1 cellular context compared by ENCODE assay signal in the genomic region with DNA sequence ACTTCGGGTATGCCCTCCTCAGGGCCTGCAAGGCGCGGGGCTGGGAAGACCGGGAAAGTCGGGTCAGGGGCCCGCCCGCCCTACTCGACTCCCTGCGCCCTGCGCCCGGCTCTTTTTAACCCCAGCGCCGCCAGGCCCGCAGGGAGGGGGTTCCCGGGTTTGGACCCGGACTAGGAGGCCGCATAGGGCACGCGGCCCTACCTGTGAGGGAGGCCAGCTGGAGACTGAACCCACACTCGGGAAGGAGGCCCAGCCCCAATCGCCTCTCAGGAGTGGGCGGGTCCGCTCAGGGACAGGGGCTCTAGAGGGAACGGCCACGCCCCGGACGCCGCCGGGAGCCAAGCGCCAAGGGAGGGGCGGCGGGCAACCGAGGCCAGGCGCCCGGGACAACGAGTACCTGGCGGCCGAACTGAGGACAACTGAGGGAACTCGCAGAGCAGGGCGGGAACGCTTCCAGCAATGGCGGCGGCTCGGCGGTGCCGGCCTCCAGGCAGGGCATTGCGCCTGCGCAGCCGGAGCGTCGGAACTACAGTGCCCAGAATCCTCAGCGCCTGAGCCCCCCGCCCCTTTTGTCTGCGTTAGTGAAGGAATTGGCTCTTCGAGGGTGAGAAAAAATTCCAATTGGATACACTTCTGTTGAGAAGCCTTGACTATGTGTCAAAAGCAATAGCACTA.
TF ChIP-seq lines count a peak whose summit lies in the region.

Gene ZNF624, minus strand, starts transcription at position 484 of the 675 bp plus-strand sequence.

TF ChIP-seq in HEK293, 187 proteins besides CTCF, POLR2A, EP300 and RAD21 (continued from another document and continues in another):
- TF ChIP-seq WT1 (tag by site-specific recombination; IDR thresholded peaks at IDR 0.05) (peak; percentile 37), ZNF501 (tag by site-specific recombination; IDR thresholded peaks at IDR 0.05) (no peak; the same call in 1 of the 2 replicates), ZNF837 (tag by site-specific recombination; IDR thresholded peaks at IDR 0.05) (no peak), ZNF830 (tag by site-specific recombination; IDR thresholded peaks at IDR 0.05; ENCODE audit: low read depth) (no peak), ZNF701 (tag by site-specific recombination; IDR thresholded peaks at IDR 0.05) (no peak), ZNF239 (tag by site-specific recombination; IDR thresholded peaks at IDR 0.05) (no peak), ZNF157 (tag by site-specific recombination; IDR thresholded peaks at IDR 0.05) (no peak), YY1 (tag by site-specific recombination; IDR thresholded peaks at IDR 0.05) (peak; percentile 90), ZNF341 (tag by site-specific recombination; IDR thresholded peaks at IDR 0.05; ENCODE audit: low read depth) (peak; percentile 42), ZNF610 (tag by site-specific recombination; IDR thresholded peaks at IDR 0.05; ENCODE audit: borderline replicate concordance) (0 out of 2 replicates have a peak, but pooled peaks have one; percentile 22), ZNF426 (tag by site-specific recombination; IDR thresholded peaks at IDR 0.05) (no peak), ZNF645 (tag by site-specific recombination; IDR thresholded peaks at IDR 0.05) (no peak), ZNF560 (tag by site-specific recombination; IDR thresholded peaks at IDR 0.05; ENCODE audit: borderline replicate concordance) (peak; percentile 17; the same call in 1 of the 2 replicates), KLF10 (tag by site-specific recombination; IDR thresholded peaks at IDR 0.05) (peak; percentile 51; the same call in 1 of the 2 replicates), YY2 (tag by site-specific recombination; IDR thresholded peaks at IDR 0.05) (peak; percentile 87), OVOL3 (tag by site-specific recombination; IDR thresholded peaks at IDR 0.05) (no peak), ZNF510 (tag by site-specific recombination; IDR thresholded peaks at IDR 0.05; ENCODE audit: insufficient replicate concordance) (no peak), PRDM6 (tag by site-specific recombination; IDR thresholded peaks at IDR 0.05) (no peak), ZNF664 (tag by site-specific recombination; IDR thresholded peaks at IDR 0.05) (no peak), HOXD13 (CRISPR knock-in tag; IDR thresholded peaks at IDR 0.05; ENCODE audit: borderline replicate concordance) (no peak), ZNF2 (tag by site-specific recombination; IDR thresholded peaks at IDR 0.05) (peak; percentile 77), ZNF629 (tag by site-specific recombination; IDR thresholded peaks at IDR 0.05) (peak; percentile 32; the same call in 1 of the 2 replicates), ZNF155 (tag by site-specific recombination; IDR thresholded peaks at IDR 0.05) (no peak), ZIC2 (tag by site-specific recombination; IDR thresholded peaks at IDR 0.05) (peak; percentile 75), ZNF280C (tag by site-specific recombination; IDR thresholded peaks at IDR 0.05) (no peak), ZNF266 (tag by site-specific recombination; IDR thresholded peaks at IDR 0.05; ENCODE audit: low read depth) (no peak), ZNF747 (tag by site-specific recombination; IDR thresholded peaks at IDR 0.05) (no peak), ZXDB (tag by site-specific recombination; IDR thresholded peaks at IDR 0.05) (peak; percentile 86), ZNF23 (tag by site-specific recombination; IDR thresholded peaks at IDR 0.05; ENCODE audit: borderline replicate concordance) (no peak), ZNF24 (tag by site-specific recombination; IDR thresholded peaks at IDR 0.05) (peak; percentile 47), KLF1 (tag by site-specific recombination; IDR thresholded peaks at IDR 0.05) (peak; percentile 90), ZNF394 (tag by site-specific recombination; IDR thresholded peaks at IDR 0.05; ENCODE audit: borderline replicate concordance) (0 out of 2 replicates have a peak, but pooled peaks have one; percentile 13), ZBTB17 (tag by site-specific recombination; IDR thresholded peaks at IDR 0.05) (peak; percentile 90), MZF1 (tag by site-specific recombination; IDR thresholded peaks at IDR 0.05; ENCODE audit: borderline replicate concordance) (no peak), ZNF670 (tag by site-specific recombination; IDR thresholded peaks at IDR 0.05; ENCODE audit: low read depth) (no peak), ZSCAN23 (tag by site-specific recombination; IDR thresholded peaks at IDR 0.05) (no peak), ZNF433 (tag by site-specific recombination; IDR thresholded peaks at IDR 0.05; ENCODE audit: low read depth) (no peak), BCL6B (tag by site-specific recombination; IDR thresholded peaks at IDR 0.05) (no peak), ZBTB8A (tag by site-specific recombination; IDR thresholded peaks at IDR 0.05) (peak; percentile 93), OSR2 (tag by site-specific recombination; IDR thresholded peaks at IDR 0.05) (no peak), IKZF3 (tag by site-specific recombination; IDR thresholded peaks at IDR 0.05) (peak; percentile 30; the same call in 1 of the 2 replicates), FEZF1 (tag by site-specific recombination; IDR thresholded peaks at IDR 0.05) (no peak), SCRT2 (tag by site-specific recombination; IDR thresholded peaks at IDR 0.05) (no peak)
- TF ChIP-seq, protein P1, sequence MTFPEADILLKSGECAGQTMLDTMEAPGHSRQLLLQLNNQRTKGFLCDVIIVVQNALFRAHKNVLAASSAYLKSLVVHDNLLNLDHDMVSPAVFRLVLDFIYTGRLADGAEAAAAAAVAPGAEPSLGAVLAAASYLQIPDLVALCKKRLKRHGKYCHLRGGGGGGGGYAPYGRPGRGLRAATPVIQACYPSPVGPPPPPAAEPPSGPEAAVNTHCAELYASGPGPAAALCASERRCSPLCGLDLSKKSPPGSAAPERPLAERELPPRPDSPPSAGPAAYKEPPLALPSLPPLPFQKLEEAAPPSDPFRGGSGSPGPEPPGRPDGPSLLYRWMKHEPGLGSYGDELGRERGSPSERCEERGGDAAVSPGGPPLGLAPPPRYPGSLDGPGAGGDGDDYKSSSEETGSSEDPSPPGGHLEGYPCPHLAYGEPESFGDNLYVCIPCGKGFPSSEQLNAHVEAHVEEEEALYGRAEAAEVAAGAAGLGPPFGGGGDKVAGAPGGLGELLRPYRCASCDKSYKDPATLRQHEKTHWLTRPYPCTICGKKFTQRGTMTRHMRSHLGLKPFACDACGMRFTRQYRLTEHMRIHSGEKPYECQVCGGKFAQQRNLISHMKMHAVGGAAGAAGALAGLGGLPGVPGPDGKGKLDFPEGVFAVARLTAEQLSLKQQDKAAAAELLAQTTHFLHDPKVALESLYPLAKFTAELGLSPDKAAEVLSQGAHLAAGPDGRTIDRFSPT (tag by site-specific recombination; IDR thresholded peaks at IDR 0.05): peak; percentile 63; the same call in 1 of the 2 replicates
- TF ChIP-seq, protein P2, sequence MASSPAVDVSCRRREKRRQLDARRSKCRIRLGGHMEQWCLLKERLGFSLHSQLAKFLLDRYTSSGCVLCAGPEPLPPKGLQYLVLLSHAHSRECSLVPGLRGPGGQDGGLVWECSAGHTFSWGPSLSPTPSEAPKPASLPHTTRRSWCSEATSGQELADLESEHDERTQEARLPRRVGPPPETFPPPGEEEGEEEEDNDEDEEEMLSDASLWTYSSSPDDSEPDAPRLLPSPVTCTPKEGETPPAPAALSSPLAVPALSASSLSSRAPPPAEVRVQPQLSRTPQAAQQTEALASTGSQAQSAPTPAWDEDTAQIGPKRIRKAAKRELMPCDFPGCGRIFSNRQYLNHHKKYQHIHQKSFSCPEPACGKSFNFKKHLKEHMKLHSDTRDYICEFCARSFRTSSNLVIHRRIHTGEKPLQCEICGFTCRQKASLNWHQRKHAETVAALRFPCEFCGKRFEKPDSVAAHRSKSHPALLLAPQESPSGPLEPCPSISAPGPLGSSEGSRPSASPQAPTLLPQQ (tag by site-specific recombination; IDR thresholded peaks at IDR 0.05): peak; percentile 67; the same call in 1 of the 2 replicates
- TF ChIP-seq, protein P3, sequence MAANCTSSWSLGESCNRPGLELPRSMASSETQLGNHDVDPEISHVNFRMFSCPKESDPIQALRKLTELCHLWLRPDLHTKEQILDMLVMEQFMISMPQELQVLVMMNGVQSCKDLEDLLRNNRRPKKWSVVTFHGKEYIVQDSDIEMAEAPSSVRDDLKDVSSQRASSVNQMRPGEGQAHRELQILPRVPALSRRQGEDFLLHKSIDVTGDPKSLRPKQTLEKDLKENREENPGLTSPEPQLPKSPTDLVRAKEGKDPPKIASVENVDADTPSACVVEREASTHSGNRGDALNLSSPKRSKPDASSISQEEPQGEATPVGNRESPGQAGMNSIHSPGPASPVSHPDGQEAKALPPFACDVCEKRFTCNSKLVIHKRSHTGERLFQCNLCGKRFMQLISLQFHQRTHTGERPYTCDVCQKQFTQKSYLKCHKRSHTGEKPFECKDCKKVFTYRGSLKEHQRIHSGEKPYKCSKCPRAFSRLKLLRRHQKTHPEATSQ (tag by site-specific recombination; IDR thresholded peaks at IDR 0.05): peak; percentile 59; the same call in 1 of the 2 replicates
- TF ChIP-seq, protein P4, sequence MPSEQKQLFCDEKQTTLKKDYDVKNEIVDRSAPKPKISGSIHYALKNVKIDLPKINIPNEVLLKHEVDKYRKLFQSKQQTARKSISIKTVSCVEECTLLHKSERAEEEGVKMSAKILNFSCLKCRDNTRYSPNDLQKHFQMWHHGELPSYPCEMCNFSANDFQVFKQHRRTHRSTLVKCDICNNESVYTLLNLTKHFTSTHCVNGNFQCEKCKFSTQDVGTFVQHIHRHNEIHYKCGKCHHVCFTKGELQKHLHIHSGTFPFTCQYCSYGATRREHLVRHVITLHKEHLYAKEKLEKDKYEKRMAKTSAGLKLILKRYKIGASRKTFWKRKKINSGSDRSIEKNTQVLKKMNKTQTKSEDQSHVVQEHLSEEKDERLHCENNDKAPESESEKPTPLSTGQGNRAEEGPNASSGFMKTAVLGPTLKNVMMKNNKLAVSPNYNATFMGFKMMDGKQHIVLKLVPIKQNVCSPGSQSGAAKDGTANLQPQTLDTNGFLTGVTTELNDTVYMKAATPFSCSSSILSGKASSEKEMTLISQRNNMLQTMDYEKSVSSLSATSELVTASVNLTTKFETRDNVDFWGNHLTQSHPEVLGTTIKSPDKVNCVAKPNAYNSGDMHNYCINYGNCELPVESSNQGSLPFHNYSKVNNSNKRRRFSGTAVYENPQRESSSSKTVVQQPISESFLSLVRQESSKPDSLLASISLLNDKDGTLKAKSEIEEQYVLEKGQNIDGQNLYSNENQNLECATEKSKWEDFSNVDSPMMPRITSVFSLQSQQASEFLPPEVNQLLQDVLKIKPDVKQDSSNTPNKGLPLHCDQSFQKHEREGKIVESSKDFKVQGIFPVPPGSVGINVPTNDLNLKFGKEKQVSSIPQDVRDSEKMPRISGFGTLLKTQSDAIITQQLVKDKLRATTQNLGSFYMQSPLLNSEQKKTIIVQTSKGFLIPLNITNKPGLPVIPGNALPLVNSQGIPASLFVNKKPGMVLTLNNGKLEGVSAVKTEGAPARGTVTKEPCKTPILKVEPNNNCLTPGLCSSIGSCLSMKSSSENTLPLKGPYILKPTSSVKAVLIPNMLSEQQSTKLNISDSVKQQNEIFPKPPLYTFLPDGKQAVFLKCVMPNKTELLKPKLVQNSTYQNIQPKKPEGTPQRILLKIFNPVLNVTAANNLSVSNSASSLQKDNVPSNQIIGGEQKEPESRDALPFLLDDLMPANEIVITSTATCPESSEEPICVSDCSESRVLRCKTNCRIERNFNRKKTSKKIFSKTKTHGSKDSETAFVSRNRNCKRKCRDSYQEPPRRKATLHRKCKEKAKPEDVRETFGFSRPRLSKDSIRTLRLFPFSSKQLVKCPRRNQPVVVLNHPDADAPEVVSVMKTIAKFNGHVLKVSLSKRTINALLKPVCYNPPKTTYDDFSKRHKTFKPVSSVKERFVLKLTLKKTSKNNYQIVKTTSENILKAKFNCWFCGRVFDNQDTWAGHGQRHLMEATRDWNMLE (tag by site-specific recombination; conservative IDR thresholded peaks at IDR 0.05; ENCODE audit: low read depth): 0 out of 2 replicates have a peak, but pooled peaks have one; percentile 16
